ENCODE assay signal across 23 cellular contexts in the genomic region with DNA sequence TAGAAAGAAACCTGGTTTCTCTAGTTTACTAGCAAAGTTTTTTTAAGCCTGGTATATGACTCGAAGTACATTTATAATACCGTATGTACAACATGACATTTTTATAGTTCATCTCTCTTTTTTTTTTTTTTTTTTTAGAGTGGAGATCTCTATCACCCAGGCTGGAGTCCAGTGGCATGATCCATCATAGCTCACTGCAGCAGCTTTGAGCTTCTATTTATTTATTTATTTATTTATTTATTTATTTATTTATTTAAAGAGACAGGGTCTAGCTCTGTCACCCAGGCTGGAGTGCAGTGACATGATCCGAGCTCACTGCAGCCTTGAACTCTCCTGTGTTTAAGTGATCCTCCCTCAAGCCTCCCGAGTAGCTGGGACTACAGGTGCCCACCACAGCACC. TPM values are rescaled to one million over a fixed set of nuclear protein-coding genes. Genes with fewer than 3 reads are reported as not detected.
DNase-seq lines count a peak whose midpoint lies in the region; ATAC-seq, FAIRE-seq and TF ChIP-seq lines count a peak whose summit lies in the region.
"Had no signal": no experiment of that assay in that cellular context is flagged by ENCODE, and none has a peak within 500 bp of the region (broad histone marks: within the 10 kb centered on the region; RNA-seq: fewer than 3 reads in every experiment).

No MANE protein-coding gene starts in this region.

- no peak for TF ChIP-seq EP300 in A549 (IDR thresholded peaks at IDR 0.05)

- H3K9me3 ChIP-seq in A549 (no peaks in the 10 kb centered on the region), small intestine (ENCODE audit: control insufficient read depth, low read depth) (no peaks in the 10 kb centered on the region)
- H3K9me3 ChIP-seq: BLaER1 treated with 17β-estradiol and CSF1 and Interleukin-3, amounts not matched to agents 10 nM and 100 nM; Caco-2 had no signal

- DNase-seq in A549 (ENCODE audit: low read depth in 1 of 2, low spot score in 1 of 2) (no peak), EH (ENCODE audit: low read depth) (peak; percentile 50), HFFc6 (peak; percentile 18), KBM-7 (no peak), small intestine (no peak), epidermal melanocyte (ENCODE audit: insufficient read length, low spot score) (no peak)
- DNase-seq: 8988T; AML-193; Caco-2; Calu3; CD4-positive, alpha-beta T cell; CD8-positive, alpha-beta T cell; DMS79 treated with DMSO at 0.1 percent for 48 hours; EL; GDM1 had no signal

- CTCF ChIA-PET in A549 (lab: Yijun Ruan, JAX): interaction anchor here (0.5 to 9.7 kb wide), 11 partner anchors 11 to 133 kb away, joined by 3 to 133 read pairs (median 6); partner anchors contain the start of gene SNTB2

- H3K4me1 Mint-ChIP-seq in HFFc6 (ENCODE audit: low read depth): peaks cover 23% of the 10 kb centered on the region

- H3K27ac ChIP-seq in A549: no peak overlapping the region
- H3K27ac ChIP-seq in small intestine (ENCODE audit: low read depth in 1 of 2, low read length in 1 of 2): no peak overlapping the region
- H3K27ac ChIP-seq: BLaER1 treated with 17β-estradiol and CSF1 and Interleukin-3, amounts not matched to agents 10 nM and 100 nM; C4-2B had no signal

- ATAC-seq in A549: no peak
- ATAC-seq: CD8-positive, alpha-beta T cell; GM12878 had no signal

- H3K4me1 ChIP-seq in A549 (peaks cover 12% of the 10 kb centered on the region; the same call in 2 of the 3 replicates), small intestine (ENCODE audit: control insufficient read depth in 2 of 2, insufficient read depth in 1 of 2, low read depth in 1 of 2, low read length in 1 of 2) (no peaks in the 10 kb centered on the region)

- no peaks in the 10 kb centered on the region; the same call in 1 of the 2 replicates for H3K36me3 Mint-ChIP-seq in HFFc6 (ENCODE audit: low read depth)

- no peaks in the 10 kb centered on the region; the same call in 1 of the 2 replicates for H3K27me3 Mint-ChIP-seq in HFFc6 (ENCODE audit: insufficient read depth)
- H3K27me3 Mint-ChIP-seq: B cell; CD4-positive, alpha-beta T cell had no signal

- H3K9me3 Mint-ChIP-seq in HFFc6: no peaks in the 10 kb centered on the region
- H3K9me3 Mint-ChIP-seq: CD4-positive, alpha-beta T cell; CD8-positive, alpha-beta T cell had no signal

- WGBS in A549 (ENCODE audit: missing lambda C conversion rate): 88% methylated on average over 4 of the region's 4 CpGs
- 83 to 88% (median 84%) methylated on average over 4 of the region's 4 CpGs for WGBS in small intestine, 3 donors

- no peak overlapping the region for H3K4me2 ChIP-seq in A549
- H3K4me2 ChIP-seq: BLaER1 treated with 17β-estradiol and CSF1 and Interleukin-3, amounts not matched to agents 10 nM and 100 nM had no signal

- no peaks in the 10 kb centered on the region for H3K36me3 ChIP-seq in small intestine (ENCODE audit: control insufficient read depth in 2 of 2, insufficient read depth in 2 of 2, low read length in 2 of 2)

- no peak overlapping the region for H3K27ac Mint-ChIP-seq in HFFc6
- H3K27ac Mint-ChIP-seq: B cell; CD4-positive, alpha-beta T cell; CD8-positive, alpha-beta T cell had no signal

- no peak for TF ChIP-seq RAD21 in A549 (conservative IDR thresholded peaks at IDR 0.05 in 1 of 2, IDR thresholded peaks at IDR 0.05 in 1 of 2)

- H3K27me3 ChIP-seq in small intestine (ENCODE audit: control insufficient read depth in 2 of 2, insufficient read depth in 2 of 2, low read length in 2 of 2): no peaks in the 10 kb centered on the region
- H3K27me3 ChIP-seq: BLaER1 treated with 17β-estradiol and CSF1 and Interleukin-3, amounts not matched to agents 10 nM and 100 nM had no signal

- no peak for FAIRE-seq in A549 (lab: Jason Lieb, UNC)
- no peak for FAIRE-seq in small intestine (lab: Jason Lieb, UNC)
- FAIRE-seq: A204.1, D721Med, GM12878, GM12892, GM18507 had no signal

- POLR2A ChIA-PET in A549 (lab: Yijun Ruan, JAX): interaction anchor here (0.6 to 1.7 kb wide), 2 partner anchors 98 to 265 kb away, joined by 5 read pairs; partner anchors contain the start of gene SNTB2

- no peak overlapping the region for H3K4me3 Mint-ChIP-seq in HFFc6
- H3K4me3 Mint-ChIP-seq: B cell; CD4-positive, alpha-beta T cell; CD8-positive, alpha-beta T cell had no signal

- H3K4me3 ChIP-seq in A549: no peak overlapping the region
- H3K4me3 ChIP-seq in small intestine (ENCODE audit: low read depth in 1 of 2, low read length in 2 of 2): no peak overlapping the region
- H3K4me3 ChIP-seq: BLaER1 treated with 17β-estradiol and CSF1 and Interleukin-3, amounts not matched to agents 10 nM and 100 nM; GM12878 had no signal

- TF ChIP-seq POLR2A in A549 (IDR thresholded peaks at IDR 0.05; ENCODE audit: low read length): no peak

- in situ Hi-C loops in KBM-7 (cut with MboI; ENCODE audit: low pct_unique_long_range_greater_than_20kb, low sequenced_read_pairs): no loop called here

- TF ChIP-seq CTCF in A549 (IDR thresholded peaks at IDR 0.05): no peak
- no peak for TF ChIP-seq CTCF in HFFc6 (IDR thresholded peaks at IDR 0.05)

TF ChIP-seq in A549, 52 proteins besides CTCF, POLR2A, EP300 and RAD21:
- TF ChIP-seq ZC3H11A (IDR thresholded peaks at IDR 0.05): peak; percentile 89
- no peak for TF ChIP-seq ELK1 (IDR thresholded peaks at IDR 0.05; ENCODE audit: low read depth, low read length)

RNA-seq across cellular contexts. Expression of gene VPS4A, which starts 25.9 kb away (rescaled TPM):
- 12.9 and 18.2 TPM in 2 replicates for polyA plus RNA-seq in A549 (2011; rRNA removed)
- polyA plus RNA-seq in A549 (2012; cell fraction: cytosol; rRNA removed): 20.2 and 23.7 TPM in 2 replicates
- polyA plus RNA-seq in A549 (2012; cell fraction: nucleus; rRNA removed): 27.5 and 34.3 TPM in 2 replicates
- polyA plus RNA-seq in A549 (2017; fragmentation: RNase III; extraction: RNeasy Plus Mini Kit Qiagen cat#74134 plus additional on column Dnase treatment): 25.5 to 28.1 TPM (median 26.7 TPM) in 3 replicates
- polyA minus RNA-seq in A549 (2011; rRNA and poly(A)+ RNA removed): 27.4 and 31.1 TPM in 2 replicates
- total RNA-seq in HFFc6 (2021; fragmentation: NEBNext Ultra II Directional; extraction: Animal tissue kit (Norgen Biotek cat#: 25700)): 10 to 100 TPM; 33.2 to 39.8 (median 36.7) TPM
- 10 to 100 TPM; 23.0 to 42.7 (median 40.5) TPM for polyA plus RNA-seq in small intestine

RNA-seq across cellular contexts. Expression of gene PDF, which starts 45.1 kb away (rescaled TPM):
- 10.0 and 16.1 TPM in 2 replicates for polyA plus RNA-seq in A549 (2011; rRNA removed)
- 35.1 and 42.2 TPM in 2 replicates for polyA plus RNA-seq in A549 (2012; cell fraction: cytosol; rRNA removed)
- polyA plus RNA-seq in A549 (2012; cell fraction: nucleus; rRNA removed): 27.1 and 31.2 TPM in 2 replicates
- 27.6 to 29.1 TPM (median 27.9 TPM) in 3 replicates for polyA plus RNA-seq in A549 (2017; fragmentation: RNase III; extraction: RNeasy Plus Mini Kit Qiagen cat#74134 plus additional on column Dnase treatment)
- 3.8 and 4.0 TPM in 2 replicates for polyA minus RNA-seq in A549 (2011; rRNA and poly(A)+ RNA removed)
- total RNA-seq in HFFc6 (2021; fragmentation: NEBNext Ultra II Directional; extraction: Animal tissue kit (Norgen Biotek cat#: 25700)): 10 to 100 TPM; 14.5 to 21.1 (median 16.5) TPM
- 10 to 100 TPM in 1 of 3 donors, 1 to 10 TPM in 2; 3.8 to 18.1 (median 4.6) TPM for polyA plus RNA-seq in small intestine

RNA-seq across cellular contexts. Expression of gene COG8, which starts 54.1 kb away (rescaled TPM):
- 24.3 and 31.8 TPM in 2 replicates for polyA plus RNA-seq in A549 (2011; rRNA removed)
- 20.8 and 29.0 TPM in 2 replicates for polyA plus RNA-seq in A549 (2012; cell fraction: cytosol; rRNA removed)
- 38.4 and 41.3 TPM in 2 replicates for polyA plus RNA-seq in A549 (2012; cell fraction: nucleus; rRNA removed)
- polyA plus RNA-seq in A549 (2017; fragmentation: RNase III; extraction: RNeasy Plus Mini Kit Qiagen cat#74134 plus additional on column Dnase treatment): 20.5 to 21.4 TPM (median 21.4 TPM) in 3 replicates
- polyA minus RNA-seq in A549 (2011; rRNA and poly(A)+ RNA removed): 58.8 and 66.5 TPM in 2 replicates
- 10 to 100 TPM; 29.4 to 36.8 (median 35.2) TPM for total RNA-seq in HFFc6 (2021; fragmentation: NEBNext Ultra II Directional; extraction: Animal tissue kit (Norgen Biotek cat#: 25700))
- polyA plus RNA-seq in small intestine: 10 to 100 TPM; 13.0 to 24.0 (median 14.5) TPM

RNA-seq across cellular contexts. Expression of gene NIP7, which starts 54.3 kb away (rescaled TPM):
- 23.0 and 27.3 TPM in 2 replicates for polyA plus RNA-seq in A549 (2011; rRNA removed)
- 14.1 TPM in 2 replicates for polyA plus RNA-seq in A549 (2012; cell fraction: cytosol; rRNA removed)
- 4.7 and 11.9 TPM in 2 replicates for polyA plus RNA-seq in A549 (2012; cell fraction: nucleus; rRNA removed)
- polyA plus RNA-seq in A549 (2017; fragmentation: RNase III; extraction: RNeasy Plus Mini Kit Qiagen cat#74134 plus additional on column Dnase treatment): 55.9 to 64.5 TPM (median 55.9 TPM) in 3 replicates
- polyA minus RNA-seq in A549 (2011; rRNA and poly(A)+ RNA removed): 16.8 and 17.9 TPM in 2 replicates
- total RNA-seq in HFFc6 (2021; fragmentation: NEBNext Ultra II Directional; extraction: Animal tissue kit (Norgen Biotek cat#: 25700)): 10 to 100 TPM; 34.7 to 43.5 (median 37.1) TPM
- polyA plus RNA-seq in small intestine: 10 to 100 TPM; 15.1 to 16.4 (median 15.2) TPM

Comparison
In these comparisons a context has a peak if more than half of its experiments do, and no peak if none do; other contexts are left out.
1. DNase-seq: peak in EH (single experiment) and HFFc6 (single experiment); none in A549 (0 of 2), KBM-7 (single experiment), small intestine (single experiment) and epidermal melanocyte (single experiment).